Comparison of ENCODE assay signal across 11 cellular contexts in the genomic region with DNA sequence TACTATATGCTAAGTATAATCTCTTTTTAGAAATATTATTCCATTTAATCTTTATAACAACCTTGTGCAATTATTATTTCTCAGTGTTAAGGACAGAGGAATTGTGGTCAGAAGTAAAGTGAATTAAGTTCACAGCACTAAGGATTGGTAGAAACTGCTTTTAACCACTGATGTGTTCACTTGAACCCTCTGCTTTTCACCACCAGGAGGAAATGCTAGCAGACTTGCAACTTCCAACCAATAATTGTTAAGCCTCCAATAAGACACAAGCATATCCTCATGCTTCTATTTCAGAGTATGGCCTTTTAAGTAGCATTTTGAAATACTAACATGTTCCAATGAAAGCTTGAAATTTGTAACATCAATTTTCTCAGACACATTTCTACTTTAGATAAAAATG.
"Had no signal": no experiment of that assay in that cellular context is flagged by ENCODE, and none has a peak within 500 bp of the region (broad histone marks: within the 10 kb centered on the region; RNA-seq: fewer than 3 reads in every experiment).

No MANE protein-coding gene starts in this region.

- H3K27ac Mint-ChIP-seq: activated CD4-positive, alpha-beta memory T cell treated with anti-CD3 and anti-CD28 coated beads, Interleukin-2, amount 10 ng/mL, durations not matched to agents 7 days and 5 days; activated CD4-positive, alpha-beta T cell treated with anti-CD3 and anti-CD28 coated beads for 36 hours; activated naive CD8-positive, alpha-beta T cell treated with anti-CD3 and anti-CD28 coated beads, Interleukin-2, amount 50 U/mL, for 24 hours; activated T-cell treated with anti-CD3 and anti-CD28 coated beads, Interleukin-2, amount 50 U/mL, for 72 hours had no signal

- ATAC-seq: activated CD4-positive, alpha-beta T cell treated with anti-CD3 and anti-CD28 coated beads for 36 hours; activated naive CD8-positive, alpha-beta T cell treated with anti-CD3 and anti-CD28 coated beads, Interleukin-2, amount 50 U/mL, for 24 hours; activated T-cell treated with anti-CD3 and anti-CD28 coated beads, Interleukin-2, amount 50 U/mL, for 72 hours; gastrocnemius medialis; left ventricle myocardium superior had no signal

- H3K27ac ChIP-seq: gastrocnemius medialis, stomach, thoracic aorta had no signal

- DNase-seq: activated CD4-positive, alpha-beta memory T cell treated with anti-CD3 and anti-CD28 coated beads, Interleukin-2, amount 10 ng/mL, durations not matched to agents 7 days and 5 days; activated CD4-positive, alpha-beta T cell treated with anti-CD3 and anti-CD28 coated beads for 36 hours; activated naive CD8-positive, alpha-beta T cell treated with anti-CD3 and anti-CD28 coated beads, Interleukin-2, amount 50 U/mL, for 24 hours; activated T-cell treated with anti-CD3 and anti-CD28 coated beads, Interleukin-2, amount 50 U/mL, for 72 hours; gastrocnemius medialis; left ventricle myocardium superior; stimulated activated CD4-positive, alpha-beta T cell treated with anti-CD3 and anti-CD28 coated beads, Interleukin-15, amount 100 ng/mL, for 24 hours; stimulated activated CD4-positive, alpha-beta T cell treated with anti-CD3 and anti-CD28 coated beads, Interleukin-4, amount 100 ng/mL, for 4 hours; stomach; T-helper 9 cell had no signal

- H3K36me3 ChIP-seq: gastrocnemius medialis, stomach, thoracic aorta had no signal

- H3K9me3 ChIP-seq: gastrocnemius medialis, stomach, thoracic aorta had no signal

- H3K4me1 ChIP-seq: gastrocnemius medialis, stomach had no signal

- H3K4me3 ChIP-seq: gastrocnemius medialis, stomach, thoracic aorta had no signal

- H3K4me3 Mint-ChIP-seq: activated CD4-positive, alpha-beta memory T cell treated with anti-CD3 and anti-CD28 coated beads, Interleukin-2, amount 10 ng/mL, durations not matched to agents 7 days and 5 days; activated CD4-positive, alpha-beta T cell treated with anti-CD3 and anti-CD28 coated beads for 36 hours; activated naive CD8-positive, alpha-beta T cell treated with anti-CD3 and anti-CD28 coated beads, Interleukin-2, amount 50 U/mL, for 24 hours; activated T-cell treated with anti-CD3 and anti-CD28 coated beads, Interleukin-2, amount 50 U/mL, for 72 hours had no signal

- H3K27me3 Mint-ChIP-seq: activated CD4-positive, alpha-beta memory T cell treated with anti-CD3 and anti-CD28 coated beads, Interleukin-2, amount 10 ng/mL, durations not matched to agents 7 days and 5 days; activated CD4-positive, alpha-beta T cell treated with anti-CD3 and anti-CD28 coated beads for 36 hours; activated naive CD8-positive, alpha-beta T cell treated with anti-CD3 and anti-CD28 coated beads, Interleukin-2, amount 50 U/mL, for 24 hours had no signal

- H3K4me1 Mint-ChIP-seq: activated CD4-positive, alpha-beta memory T cell treated with anti-CD3 and anti-CD28 coated beads, Interleukin-2, amount 10 ng/mL, durations not matched to agents 7 days and 5 days; activated CD4-positive, alpha-beta T cell treated with anti-CD3 and anti-CD28 coated beads for 36 hours; activated naive CD8-positive, alpha-beta T cell treated with anti-CD3 and anti-CD28 coated beads, Interleukin-2, amount 50 U/mL, for 24 hours had no signal

- H3K27me3 ChIP-seq: gastrocnemius medialis, stomach had no signal
